In genomic region chr6:2858678-2859324, GRCh38 we compare ENCODE assay signal across 1 cellular context.
TF ChIP-seq lines count a peak whose summit lies in the region.

No MANE protein-coding gene starts in this region.

TF ChIP-seq in K562, 482 proteins besides CTCF, POLR2A, EP300 and RAD21 (continued from another document and continues in another):
- TF ChIP-seq, protein P1, sequence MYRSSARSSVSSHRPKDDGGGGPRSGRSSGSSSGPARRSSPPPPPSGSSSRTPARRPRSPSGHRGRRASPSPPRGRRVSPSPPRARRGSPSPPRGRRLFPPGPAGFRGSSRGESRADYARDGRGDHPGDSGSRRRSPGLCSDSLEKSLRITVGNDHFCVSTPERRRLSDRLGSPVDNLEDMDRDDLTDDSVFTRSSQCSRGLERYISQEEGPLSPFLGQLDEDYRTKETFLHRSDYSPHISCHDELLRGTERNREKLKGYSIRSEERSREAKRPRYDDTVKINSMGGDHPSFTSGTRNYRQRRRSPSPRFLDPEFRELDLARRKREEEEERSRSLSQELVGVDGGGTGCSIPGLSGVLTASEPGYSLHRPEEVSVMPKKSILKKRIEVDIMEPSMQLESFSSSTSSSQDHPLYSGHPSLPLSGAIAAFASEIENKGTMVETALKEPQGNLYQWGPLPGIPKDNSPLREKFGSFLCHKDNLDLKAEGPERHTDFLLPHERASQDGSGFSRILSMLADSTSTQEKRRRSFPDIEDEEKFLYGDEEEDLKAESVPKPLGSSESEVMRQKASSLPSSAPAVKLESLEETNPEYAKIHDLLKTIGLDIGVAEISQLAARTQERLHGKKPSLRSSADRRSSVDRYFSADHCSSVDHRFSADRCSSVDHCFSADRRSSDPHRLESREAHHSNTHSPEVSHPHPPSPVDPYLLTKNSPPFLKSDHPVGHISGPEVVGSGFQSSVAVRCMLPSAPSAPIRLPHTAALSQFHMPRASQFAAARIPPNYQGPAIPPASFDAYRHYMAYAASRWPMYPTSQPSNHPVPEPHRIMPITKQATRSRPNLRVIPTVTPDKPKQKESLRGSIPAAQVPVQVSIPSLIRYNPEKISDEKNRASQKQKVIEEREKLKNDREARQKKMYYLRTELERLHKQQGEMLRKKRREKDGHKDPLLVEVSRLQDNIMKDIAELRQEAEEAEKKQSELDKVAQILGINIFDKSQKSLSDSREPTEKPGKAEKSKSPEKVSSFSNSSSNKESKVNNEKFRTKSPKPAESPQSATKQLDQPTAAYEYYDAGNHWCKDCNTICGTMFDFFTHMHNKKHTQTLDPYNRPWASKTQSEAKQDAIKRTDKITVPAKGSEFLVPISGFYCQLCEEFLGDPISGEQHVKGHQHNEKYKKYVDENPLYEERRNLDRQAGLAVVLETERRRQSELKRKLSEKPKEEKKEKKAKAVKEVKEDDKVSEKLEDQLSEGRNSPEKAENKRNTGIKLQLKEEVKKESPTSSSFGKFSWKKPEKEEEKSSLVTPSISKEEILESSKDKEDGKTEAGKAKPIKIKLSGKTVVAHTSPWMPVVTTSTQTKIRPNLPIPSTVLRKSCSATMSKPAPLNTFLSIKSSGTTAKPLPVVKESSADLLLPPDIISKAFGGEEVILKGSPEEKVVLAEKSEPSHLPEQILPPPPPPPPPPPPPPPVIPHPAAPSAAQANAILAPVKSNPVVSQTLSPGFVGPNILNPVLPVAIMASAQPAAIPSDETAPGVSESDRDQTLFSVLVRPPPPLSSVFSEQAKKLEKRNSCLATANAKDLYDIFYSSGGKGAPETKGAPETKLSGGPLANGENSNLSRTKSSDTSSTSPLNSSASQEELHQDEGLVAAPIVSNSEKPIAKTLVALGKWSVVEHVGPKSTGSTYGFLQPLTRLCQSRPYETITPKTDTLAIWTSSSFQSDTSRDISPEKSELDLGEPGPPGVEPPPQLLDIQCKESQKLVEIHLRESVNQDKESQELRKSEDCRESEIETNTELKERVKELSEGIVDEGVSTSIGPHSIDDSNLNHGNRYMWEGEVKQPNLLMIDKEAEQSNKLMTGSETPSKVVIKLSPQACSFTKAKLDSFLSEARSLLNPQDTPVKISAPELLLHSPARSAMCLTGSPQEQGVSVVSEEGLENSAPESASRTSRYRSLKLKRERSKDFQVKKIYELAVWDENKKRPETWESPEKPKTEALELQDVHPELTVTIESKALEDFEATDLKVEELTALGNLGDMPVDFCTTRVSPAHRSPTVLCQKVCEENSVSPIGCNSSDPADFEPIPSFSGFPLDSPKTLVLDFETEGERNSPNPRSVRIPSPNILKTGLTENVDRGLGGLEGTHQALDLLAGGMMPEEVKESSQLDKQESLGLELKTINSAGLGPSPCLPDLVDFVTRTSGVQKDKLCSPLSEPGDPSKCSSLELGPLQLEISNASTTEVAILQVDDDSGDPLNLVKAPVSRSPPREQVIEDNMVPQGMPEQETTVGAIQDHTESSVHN (IDR thresholded peaks at IDR 0.05; ENCODE audit: borderline replicate concordance in 1 of 2, low read depth in 1 of 2), result no peak
- TF ChIP-seq ZNF224 (CRISPR knock-in tag; IDR thresholded peaks at IDR 0.05), result no peak
- no peak for TF ChIP-seq ZNF41 (CRISPR knock-in tag; conservative IDR thresholded peaks at IDR 0.05)
- TF ChIP-seq GTF2B (IDR thresholded peaks at IDR 0.05; ENCODE audit: extremely low read depth, insufficient read length), result no peak
- no peak for TF ChIP-seq RBM15 (IDR thresholded peaks at IDR 0.05; ENCODE audit: insufficient read depth, low read length)
- no peak for TF ChIP-seq KDM2B (CRISPR knock-in tag; IDR thresholded peaks at IDR 0.05)
- TF ChIP-seq HLTF (IDR thresholded peaks at IDR 0.05), result no peak
- no peak for TF ChIP-seq MCM2 (IDR thresholded peaks at IDR 0.05; ENCODE audit: low read depth)
- peak; percentile 32 for TF ChIP-seq CHD1 (IDR thresholded peaks at IDR 0.05; ENCODE audit: low read length)
- no peak for TF ChIP-seq ZNF551 (CRISPR knock-in tag; IDR thresholded peaks at IDR 0.05)
- no peak for TF ChIP-seq RBM22 (IDR thresholded peaks at IDR 0.05; ENCODE audit: low read depth, low read length, poor library complexity, severe bottlenecking)
- TF ChIP-seq, protein P2, sequence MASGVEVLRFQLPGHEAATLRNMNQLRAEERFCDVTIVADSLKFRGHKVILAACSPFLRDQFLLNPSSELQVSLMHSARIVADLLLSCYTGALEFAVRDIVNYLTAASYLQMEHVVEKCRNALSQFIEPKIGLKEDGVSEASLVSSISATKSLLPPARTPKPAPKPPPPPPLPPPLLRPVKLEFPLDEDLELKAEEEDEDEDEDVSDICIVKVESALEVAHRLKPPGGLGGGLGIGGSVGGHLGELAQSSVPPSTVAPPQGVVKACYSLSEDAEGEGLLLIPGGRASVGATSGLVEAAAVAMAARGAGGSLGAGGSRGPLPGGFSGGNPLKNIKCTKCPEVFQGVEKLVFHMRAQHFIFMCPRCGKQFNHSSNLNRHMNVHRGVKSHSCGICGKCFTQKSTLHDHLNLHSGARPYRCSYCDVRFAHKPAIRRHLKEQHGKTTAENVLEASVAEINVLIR (CRISPR knock-in tag; IDR thresholded peaks at IDR 0.05), result 0 out of 2 replicates have a peak, but pooled peaks have one; percentile 46
- no peak for TF ChIP-seq NR4A1 (CRISPR knock-in tag; IDR thresholded peaks at IDR 0.05)
- 0 out of 2 replicates have a peak, but pooled peaks have one; percentile 34 for TF ChIP-seq NR4A1 (tag; IDR thresholded peaks at IDR 0.05)
- TF ChIP-seq FOSL1 (tag; conservative IDR thresholded peaks at IDR 0.05), result no peak
- no peak for TF ChIP-seq SNRNP70 (optimal IDR thresholded peaks at IDR 0.05; ENCODE audit: low read depth, low read length)
- TF ChIP-seq, protein P3, sequence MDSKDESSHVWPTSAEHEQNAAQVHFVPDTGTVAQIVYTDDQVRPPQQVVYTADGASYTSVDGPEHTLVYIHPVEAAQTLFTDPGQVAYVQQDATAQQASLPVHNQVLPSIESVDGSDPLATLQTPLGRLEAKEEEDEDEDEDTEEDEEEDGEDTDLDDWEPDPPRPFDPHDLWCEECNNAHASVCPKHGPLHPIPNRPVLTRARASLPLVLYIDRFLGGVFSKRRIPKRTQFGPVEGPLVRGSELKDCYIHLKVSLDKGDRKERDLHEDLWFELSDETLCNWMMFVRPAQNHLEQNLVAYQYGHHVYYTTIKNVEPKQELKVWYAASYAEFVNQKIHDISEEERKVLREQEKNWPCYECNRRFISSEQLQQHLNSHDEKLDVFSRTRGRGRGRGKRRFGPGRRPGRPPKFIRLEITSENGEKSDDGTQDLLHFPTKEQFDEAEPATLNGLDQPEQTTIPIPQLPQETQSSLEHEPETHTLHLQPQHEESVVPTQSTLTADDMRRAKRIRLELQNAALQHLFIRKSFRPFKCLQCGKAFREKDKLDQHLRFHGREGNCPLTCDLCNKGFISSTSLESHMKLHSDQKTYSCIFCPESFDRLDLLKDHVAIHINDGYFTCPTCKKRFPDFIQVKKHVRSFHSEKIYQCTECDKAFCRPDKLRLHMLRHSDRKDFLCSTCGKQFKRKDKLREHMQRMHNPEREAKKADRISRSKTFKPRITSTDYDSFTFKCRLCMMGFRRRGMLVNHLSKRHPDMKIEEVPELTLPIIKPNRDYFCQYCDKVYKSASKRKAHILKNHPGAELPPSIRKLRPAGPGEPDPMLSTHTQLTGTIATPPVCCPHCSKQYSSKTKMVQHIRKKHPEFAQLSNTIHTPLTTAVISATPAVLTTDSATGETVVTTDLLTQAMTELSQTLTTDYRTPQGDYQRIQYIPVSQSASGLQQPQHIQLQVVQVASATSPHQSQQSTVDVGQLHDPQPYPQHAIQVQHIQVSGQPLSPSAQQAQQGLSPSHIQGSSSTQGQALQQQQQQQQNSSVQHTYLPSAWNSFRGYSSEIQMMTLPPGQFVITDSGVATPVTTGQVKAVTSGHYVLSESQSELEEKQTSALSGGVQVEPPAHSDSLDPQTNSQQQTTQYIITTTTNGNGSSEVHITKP (IDR thresholded peaks at IDR 0.05; ENCODE audit: partially characterized antibody), result no peak
- TF ChIP-seq, protein P4, sequence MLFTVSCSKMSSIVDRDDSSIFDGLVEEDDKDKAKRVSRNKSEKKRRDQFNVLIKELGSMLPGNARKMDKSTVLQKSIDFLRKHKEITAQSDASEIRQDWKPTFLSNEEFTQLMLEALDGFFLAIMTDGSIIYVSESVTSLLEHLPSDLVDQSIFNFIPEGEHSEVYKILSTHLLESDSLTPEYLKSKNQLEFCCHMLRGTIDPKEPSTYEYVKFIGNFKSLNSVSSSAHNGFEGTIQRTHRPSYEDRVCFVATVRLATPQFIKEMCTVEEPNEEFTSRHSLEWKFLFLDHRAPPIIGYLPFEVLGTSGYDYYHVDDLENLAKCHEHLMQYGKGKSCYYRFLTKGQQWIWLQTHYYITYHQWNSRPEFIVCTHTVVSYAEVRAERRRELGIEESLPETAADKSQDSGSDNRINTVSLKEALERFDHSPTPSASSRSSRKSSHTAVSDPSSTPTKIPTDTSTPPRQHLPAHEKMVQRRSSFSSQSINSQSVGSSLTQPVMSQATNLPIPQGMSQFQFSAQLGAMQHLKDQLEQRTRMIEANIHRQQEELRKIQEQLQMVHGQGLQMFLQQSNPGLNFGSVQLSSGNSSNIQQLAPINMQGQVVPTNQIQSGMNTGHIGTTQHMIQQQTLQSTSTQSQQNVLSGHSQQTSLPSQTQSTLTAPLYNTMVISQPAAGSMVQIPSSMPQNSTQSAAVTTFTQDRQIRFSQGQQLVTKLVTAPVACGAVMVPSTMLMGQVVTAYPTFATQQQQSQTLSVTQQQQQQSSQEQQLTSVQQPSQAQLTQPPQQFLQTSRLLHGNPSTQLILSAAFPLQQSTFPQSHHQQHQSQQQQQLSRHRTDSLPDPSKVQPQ (CRISPR knock-in tag; IDR thresholded peaks at IDR 0.05; ENCODE audit: borderline replicate concordance), result no peak
- TF ChIP-seq ZMIZ1 (IDR thresholded peaks at IDR 0.05; ENCODE audit: low read depth in 2 of 2, low read length in 2 of 2), result no peak
- TF ChIP-seq, protein P5, sequence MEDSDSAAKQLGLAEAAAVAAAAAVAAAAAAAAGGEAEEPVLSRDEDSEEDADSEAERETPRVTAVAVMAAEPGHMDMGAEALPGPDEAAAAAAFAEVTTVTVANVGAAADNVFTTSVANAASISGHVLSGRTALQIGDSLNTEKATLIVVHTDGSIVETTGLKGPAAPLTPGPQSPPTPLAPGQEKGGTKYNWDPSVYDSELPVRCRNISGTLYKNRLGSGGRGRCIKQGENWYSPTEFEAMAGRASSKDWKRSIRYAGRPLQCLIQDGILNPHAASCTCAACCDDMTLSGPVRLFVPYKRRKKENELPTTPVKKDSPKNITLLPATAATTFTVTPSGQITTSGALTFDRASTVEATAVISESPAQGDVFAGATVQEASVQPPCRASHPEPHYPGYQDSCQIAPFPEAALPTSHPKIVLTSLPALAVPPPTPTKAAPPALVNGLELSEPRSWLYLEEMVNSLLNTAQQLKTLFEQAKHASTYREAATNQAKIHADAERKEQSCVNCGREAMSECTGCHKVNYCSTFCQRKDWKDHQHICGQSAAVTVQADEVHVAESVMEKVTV (CRISPR knock-in tag; IDR thresholded peaks at IDR 0.05), result no peak
- no peak for TF ChIP-seq CHCHD3 (CRISPR knock-in tag; IDR thresholded peaks at IDR 0.05)
- TF ChIP-seq SMAD4 (CRISPR knock-in tag; conservative IDR thresholded peaks at IDR 0.05), result peak; percentile 3; the same call in 1 of the 2 replicates
- no peak for TF ChIP-seq HNRNPLL (IDR thresholded peaks at IDR 0.05; ENCODE audit: low read depth, low read length, poor library complexity, severe bottlenecking)
